8 cellular contexts compared by ENCODE assay signal in genomic region chr12:66303316-66303804, GRCh38. TPM values are rescaled to one million over a fixed set of nuclear protein-coding genes. Genes with fewer than 3 reads are reported as not detected.
A peak's percentile ranks its signal among the peaks of the same experiment; 100 is the strongest.
DNase-seq lines count a peak whose midpoint lies in the region; ATAC-seq and TF ChIP-seq lines count a peak whose summit lies in the region.
"Not testable (repeated sequence)": the region's sequence is repeated elsewhere in the genome, so short reads cannot be mapped to it uniquely, and the experiment has no call there.

No MANE protein-coding gene starts in this region.

- H3K36me3 ChIP-seq in CD4-positive, alpha-beta memory T cell (ENCODE audit: insufficient read depth, low read length), result peaks cover 18% of the 10 kb centered on the region
- not testable (repeated sequence) for H3K36me3 ChIP-seq in breast epithelium; kidney epithelial cell (ENCODE audit: control insufficient read depth, insufficient read depth, low read length)
- peaks cover 0 to 29% (median 3%) of the 10 kb centered on the region in 6 donors for H3K36me3 ChIP-seq in spleen

- peak overlapping the region; percentile 87 to 100 (median 98) for H3K4me3 Mint-ChIP-seq in CD4-positive, alpha-beta memory T cell

- H3K27ac ChIP-seq in CD4-positive, alpha-beta memory T cell (ENCODE audit: low read depth, low read length), result peak overlapping the region; percentile 94
- H3K27ac ChIP-seq in breast epithelium, result not testable (repeated sequence)
- peak overlapping the region in 7 of 8 donors; percentile 79 to 95 (median 90) for H3K27ac ChIP-seq in spleen

- not testable (repeated sequence) for H3K9me3 ChIP-seq in CD4-positive, alpha-beta memory T cell (ENCODE audit: control insufficient read depth in 1 of 2, low read length in 2 of 2); breast epithelium; spleen

- peaks cover 51% of the 10 kb centered on the region for H3K4me1 ChIP-seq in CD4-positive, alpha-beta memory T cell (ENCODE audit: insufficient read depth, low read length)
- H3K4me1 ChIP-seq in breast epithelium, result not testable (repeated sequence)
- peaks cover 4 to 61% (median 35%) of the 10 kb centered on the region in 6 donors for H3K4me1 ChIP-seq in spleen

- POLR2A ChIA-PET in CD4-positive, alpha-beta memory T cell (lab: Charles Lee; ENCODE audit: partially characterized antibody), result interaction anchor here (0.6 to 4.7 kb wide), 15 partner anchors 8 to 1345 kb away, joined by 3 to 144 read pairs (median 10); partner anchors contain the start of genes CAND1, LLPH and TMBIM4

- DNase-seq in CD4-positive, alpha-beta memory T cell, result peak; percentile 43 to 70 (median 54)
- DNase-seq in GM19238 (ENCODE audit: insufficient read length, low spot score) (peak; percentile 4), spleen (peak; percentile 80)
- DNase-seq in breast epithelium (ENCODE audit: low spot score in 2 of 2); kidney epithelial cell (ENCODE audit: low read depth): not testable (repeated sequence)

- 59 to 72% (median 61%) methylated on average over 14 of the region's 14 CpGs for WGBS in spleen, 5 donors

- H3K36me3 Mint-ChIP-seq in CD4-positive, alpha-beta memory T cell, result peaks cover 28 to 51% of the 10 kb centered on the region in 2 donors

- not testable (repeated sequence) for H3K9me3 Mint-ChIP-seq in CD4-positive, alpha-beta memory T cell

- H3K4me3 ChIP-seq in CD4-positive, alpha-beta memory T cell (ENCODE audit: low read length in 2 of 2), result peak overlapping the region; percentile 66 to 95
- H3K4me3 ChIP-seq in breast epithelium, result peak overlapping the region in 2 of 3 donors; percentile 55 to 66
- H3K4me3 ChIP-seq in kidney epithelial cell (ENCODE audit: low read depth, low read length), result peak overlapping the region; percentile 51
- H3K4me3 ChIP-seq in spleen, result peak overlapping the region; percentile 63 to 82 (median 74)

- not testable (repeated sequence) for H3K27me3 Mint-ChIP-seq in CD4-positive, alpha-beta memory T cell

- TF ChIP-seq CTCF in breast epithelium (IDR thresholded peaks at IDR 0.05); kidney epithelial cell (IDR thresholded peaks at IDR 0.05; ENCODE audit: insufficient read depth, low read length, poor library complexity, severe bottlenecking); spleen (IDR thresholded peaks at IDR 0.05 in 8 of 11, conservative IDR thresholded peaks at IDR 0.05 in 3 of 11): not testable (repeated sequence)

- not testable (repeated sequence) for TF ChIP-seq POLR2A in breast epithelium (IDR thresholded peaks at IDR 0.05); spleen (IDR thresholded peaks at IDR 0.05)

- H3K27me3 ChIP-seq in CD4-positive, alpha-beta memory T cell (ENCODE audit: insufficient read depth, low read length); breast epithelium; kidney epithelial cell (ENCODE audit: control insufficient read depth, insufficient read depth, low read length); spleen (replicated peaks in 1 of 7): not testable (repeated sequence)

- ATAC-seq in HG02610 (IDR thresholded peaks at IDR 0.05; ENCODE audit: unreplicated experiment), result peak; percentile 50
- ATAC-seq in HG03575 (IDR thresholded peaks at IDR 0.05; ENCODE audit: extremely low read depth, insufficient number of reproducible peaks, low FRiP score, unreplicated experiment), result peak; percentile 43
- peak; percentile 81 to 83 for ATAC-seq in activated CD4-positive, CD25-positive, alpha-beta regulatory T cell treated with anti-CD3 and anti-CD28 coated beads, Interleukin-2, amount 50 U/mL, for 24 hours

- CTCF ChIA-PET in CD4-positive, alpha-beta memory T cell (lab: Charles Lee; ENCODE audit: partially characterized antibody), result interaction anchor here (0.8 to 5.7 kb wide), 7 partner anchors 11 to 105 kb away, joined by 3 to 54 read pairs (median 7); no protein-coding TSS in a partner anchor

- peak overlapping the region; percentile 96 to 99 (median 98) for H3K27ac Mint-ChIP-seq in CD4-positive, alpha-beta memory T cell

- intact Hi-C loops in CD4-positive, alpha-beta memory T cell (cut with micrococcal nuclease), result loop anchor here (2.0 to 10.0 kb wide), 2 partner anchors 15 to 1899 kb away; partner anchors contain the start of gene XPOT
- intact Hi-C loops in breast epithelium (cut with DNase I; ENCODE audit: low total_unique reads); spleen (cut with DNase I; ENCODE audit: low total_unique reads): not testable (repeated sequence)

- H3K4me1 Mint-ChIP-seq in CD4-positive, alpha-beta memory T cell, result peaks cover 34 to 67% (median 40%) of the 10 kb centered on the region in 4 donors

RNA-seq across cellular contexts. Expression of gene HELB, which starts 1.1 kb away (rescaled TPM):
- total RNA-seq in CD4-positive, alpha-beta memory T cell, result 10 to 100 TPM; 64.9 to 69.0 TPM
- polyA plus RNA-seq in CD4-positive, alpha-beta memory T cell, result 10 to 100 TPM; 20.2 to 34.1 TPM
- 10 to 100 TPM in 1 of 3 donors, 1 to 10 TPM in 2; 4.0 to 11.1 (median 7.2) TPM for total RNA-seq in breast epithelium
- total RNA-seq in kidney epithelial cell, result 2.5 and 3.5 TPM in 2 replicates
- total RNA-seq in spleen, result 10 to 100 TPM; 16.8 to 33.7 (median 20.5) TPM
- 1 to 10 TPM in 2 of 3 donors, under 1 TPM in 1; 0.83 to 2.0 (median 1.3) TPM for polyA plus RNA-seq in spleen
